Comparison of ENCODE assay signal across 8 cellular contexts in the genomic region with DNA sequence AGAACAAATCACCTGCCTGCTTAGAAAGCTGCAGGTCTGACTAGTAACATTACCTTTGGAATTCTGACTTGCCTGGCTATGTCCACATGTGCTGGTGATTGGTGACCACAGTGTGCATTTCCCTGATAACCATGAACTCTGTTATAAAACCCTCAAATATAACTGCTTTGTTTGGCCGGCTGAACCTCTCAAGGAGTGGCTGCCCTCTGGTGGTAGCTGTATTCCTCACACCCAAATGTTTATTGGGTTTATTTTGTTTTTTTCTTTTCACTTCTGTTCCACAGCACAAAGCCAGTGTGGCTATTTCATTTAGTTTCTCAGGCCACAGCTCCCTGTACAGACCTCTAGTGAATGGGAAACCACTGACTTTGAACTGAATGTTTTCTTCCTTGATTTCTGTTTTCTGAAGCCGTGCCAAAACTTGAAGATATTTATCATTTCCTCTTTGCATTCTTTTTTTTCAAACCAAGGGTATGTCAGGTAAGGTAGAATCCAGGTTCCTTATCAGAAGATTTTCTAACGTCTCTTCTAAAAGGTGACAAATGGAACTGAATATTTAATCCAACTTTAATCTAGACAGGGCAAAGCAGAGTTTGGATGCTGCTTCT.
DNase-seq lines count a peak whose midpoint lies in the region; ATAC-seq, FAIRE-seq and TF ChIP-seq lines count a peak whose summit lies in the region.

No MANE protein-coding gene starts in this region.

- H2AFZ ChIP-seq in H1 (ENCODE audit: low read length) (no peak overlapping the region), mesenchymal stem cell (ENCODE audit: low read depth, low read length) (no peak overlapping the region)

- H4K8ac ChIP-seq in H1 (ENCODE audit: extremely low read depth, insufficient read depth, low read length) = no peak overlapping the region
- no peak overlapping the region for H4K8ac ChIP-seq in mesenchymal stem cell (ENCODE audit: low read length)

- CTCF ChIA-PET in A549 (lab: Yijun Ruan, JAX) = interaction anchor here (0.5 to 7.3 kb wide), 25 partner anchors 8 to 1407 kb away, joined by 3 to 88 read pairs (median 4); a partner anchor contains a TSS
- CTCF ChIA-PET in H1 (lab: Charles Lee; ENCODE audit: partially characterized antibody) = interaction anchor here (0.7 to 3.2 kb wide), 27 partner anchors 11 to 1327 kb away, joined by 3 to 14 read pairs (median 3); no protein-coding TSS in a partner anchor

- no peak overlapping the region for H2BK5ac ChIP-seq in H1 (ENCODE audit: low read depth, low read length)
- no peak overlapping the region for H2BK5ac ChIP-seq in mesenchymal stem cell (ENCODE audit: low read depth, low read length, poor library complexity, severe bottlenecking)

- WGBS in A549 (ENCODE audit: missing lambda C conversion rate) = 0% methylated on average over 3 of the region's 3 CpGs
- WGBS in H1 (ENCODE audit: extremely low coverage in 1 of 2, insufficient coverage in 1 of 2, insufficient read length in 1 of 2, insufficient replicate concordance in 2 of 2, low coverage in 1 of 2, low lambda C conversion rate in 2 of 2, missing lambda C conversion rate in 1 of 2), 2 experiments = 52% methylated on average over 3 of the region's 3 CpGs; no CpG with 5 or more reads in 1 of the 2 experiments
- WGBS in mesenchymal stem cell = 23% methylated on average over 2 of the region's 3 CpGs

- TF ChIP-seq EP300 in A549 (IDR thresholded peaks at IDR 0.05) (no peak), H1 (IDR thresholded peaks at IDR 0.05; ENCODE audit: borderline replicate concordance in 1 of 2, low read depth in 2 of 2, low read length in 2 of 2) (no peak)

- H3K18ac ChIP-seq in H1 (ENCODE audit: extremely low read depth, low read length) = no peak overlapping the region
- H3K18ac ChIP-seq in mesenchymal stem cell (ENCODE audit: low read depth in 1 of 2, low read length in 2 of 2) = no peak overlapping the region

- no peak overlapping the region for H4K5ac ChIP-seq in H1 (ENCODE audit: insufficient read length, low read depth, low read length)

- H3K23ac ChIP-seq in H1 (ENCODE audit: insufficient read length) (no peak overlapping the region), mesenchymal stem cell (ENCODE audit: low read length in 2 of 2) (no peak overlapping the region)

- H3K27ac Mint-ChIP-seq in type B pancreatic cell = no peak overlapping the region

- H2AK5ac ChIP-seq in H1 (ENCODE audit: low read depth, low read length) = no peak overlapping the region
- no peak overlapping the region for H2AK5ac ChIP-seq in mesenchymal stem cell (ENCODE audit: low read length, severe bottlenecking)

- no peak overlapping the region for H2BK120ac ChIP-seq in H1 (replicated peaks; ENCODE audit: low read depth, low read length)
- H2BK120ac ChIP-seq in mesenchymal stem cell (ENCODE audit: low read depth, low read length) = no peak overlapping the region

- H3K9me3 ChIP-seq in A549 (no peaks in the 10 kb centered on the region), H1 (ENCODE audit: insufficient read depth in 2 of 2, low read depth in 1 of 2, low read length in 1 of 2) (no peaks in the 10 kb centered on the region), mesenchymal stem cell (ENCODE audit: control insufficient read depth, low read length) (no peaks in the 10 kb centered on the region)

- in situ Hi-C loops in SK-MEL-5 (cut with HindIII; ENCODE audit: low pct_unique_long_range_greater_than_20kb, low sequenced_read_pairs) = no loop called here

- H3K36me3 ChIP-seq in H1 (ENCODE audit: control insufficient read depth in 2 of 4, insufficient read depth in 4 of 4, low read length in 3 of 4) = no peaks in the 10 kb centered on the region
- no peaks in the 10 kb centered on the region for H3K36me3 ChIP-seq in mesenchymal stem cell (ENCODE audit: control insufficient read depth in 1 of 2, insufficient read depth in 2 of 2, low read depth in 1 of 2, low read length in 2 of 2)

- H3K36me3 Mint-ChIP-seq in type B pancreatic cell = no peaks in the 10 kb centered on the region

- FAIRE-seq in A549 (lab: Jason Lieb, UNC) = peak; percentile 91
- FAIRE-seq in H1 (lab: Jason Lieb, UNC) = peak; percentile 93

- no peak overlapping the region for H3K4ac ChIP-seq in H1 (replicated peaks; ENCODE audit: insufficient read length, low read depth, low read length)
- no peak overlapping the region for H3K4ac ChIP-seq in mesenchymal stem cell (ENCODE audit: low read depth in 1 of 2, low read length in 2 of 2)

- peak; percentile 85 to 86; a peak in 5 of 6 replicates for ATAC-seq in A549
- peak; percentile 74 for ATAC-seq in HG02642 (IDR thresholded peaks at IDR 0.05; ENCODE audit: poor library complexity, unreplicated experiment)

- H4K91ac ChIP-seq in H1 (replicated peaks; ENCODE audit: insufficient read length, low read length) (no peak overlapping the region), mesenchymal stem cell (ENCODE audit: low read length) (no peak overlapping the region)

- H3K4me1 Mint-ChIP-seq in type B pancreatic cell (ENCODE audit: unreplicated experiment) = peaks cover 5% of the 10 kb centered on the region

- H3K79me1 ChIP-seq in H1 (ENCODE audit: low read depth, low read length) = no peaks in the 10 kb centered on the region
- no peaks in the 10 kb centered on the region for H3K79me1 ChIP-seq in mesenchymal stem cell (replicated peaks; ENCODE audit: low read length, poor library complexity, severe bottlenecking)

- DNase-seq in A549 (ENCODE audit: low read depth in 1 of 2, low spot score in 1 of 2) = peak; percentile 16 to 64
- peak; percentile 65 for DNase-seq in NB4 (ENCODE audit: low read depth)
- peak; percentile 78 for DNase-seq in SK-MEL-5 (ENCODE audit: low read depth, low spot score)
- peak in 1 of 2 experiments; percentile 69 for DNase-seq in H1 (ENCODE audit: low read depth in 1 of 2, low spot score in 2 of 2)
- DNase-seq in mesenchymal stem cell = peak; percentile 61
- peak; percentile 69 for DNase-seq in type B pancreatic cell (ENCODE audit: extremely low spot score, unreplicated experiment)

- no peaks in the 10 kb centered on the region for H3K23me2 ChIP-seq in H1 (ENCODE audit: low read depth, low read length)

- POLR2A ChIA-PET in A549 (lab: Yijun Ruan, JAX) (no interaction called here), H1 (lab: Charles Lee; ENCODE audit: partially characterized antibody) (interaction anchor here (0.6 kb wide), 1 partner anchor 746 kb away, joined by 3 read pairs; no protein-coding TSS in a partner anchor)

- H3K4me1 ChIP-seq in A549 (no peaks in the 10 kb centered on the region), H1 (replicated peaks in 1 of 4; ENCODE audit: control insufficient read depth in 3 of 4, insufficient read depth in 4 of 4, low read length in 3 of 4) (no peaks in the 10 kb centered on the region), mesenchymal stem cell (ENCODE audit: control insufficient read depth, insufficient read depth, low read depth, low read length) (no peaks in the 10 kb centered on the region)

- H3K79me2 ChIP-seq in H1 (ENCODE audit: control insufficient read depth in 1 of 2, insufficient read depth in 2 of 2, low read length in 2 of 2) = no peaks in the 10 kb centered on the region

- H4K20me1 ChIP-seq in H1 (replicated peaks in 1 of 2; ENCODE audit: control insufficient read depth in 1 of 2, insufficient read depth in 2 of 2, low read length in 2 of 2) = no peaks in the 10 kb centered on the region

- H3K27me3 ChIP-seq in H1 (replicated peaks in 1 of 4; ENCODE audit: control insufficient read depth in 3 of 4, extremely low read depth in 1 of 4, insufficient read depth in 3 of 4, low read length in 3 of 4) = no peaks in the 10 kb centered on the region
- H3K27me3 ChIP-seq in mesenchymal stem cell (ENCODE audit: control insufficient read depth in 1 of 2, insufficient read depth in 1 of 2, low read length in 2 of 2) = no peaks in the 10 kb centered on the region

- no peak overlapping the region for H2BK20ac ChIP-seq in H1 (ENCODE audit: low read length)

- H3K4me2 ChIP-seq in A549 (no peak overlapping the region), H1 (ENCODE audit: insufficient read depth in 1 of 2, low read depth in 2 of 2, low read length in 2 of 2) (no peak overlapping the region), mesenchymal stem cell (ENCODE audit: low read length, poor library complexity, severe bottlenecking) (no peak overlapping the region)

- no peak overlapping the region for H3K4me3 ChIP-seq in A549
- H3K4me3 ChIP-seq in GM12875 (ENCODE audit: low read depth, low read length) = no peak overlapping the region
- no peak overlapping the region for H3K4me3 ChIP-seq in NB4 (ENCODE audit: low read depth, low read length)
- no peak overlapping the region for H3K4me3 ChIP-seq in H1 (ENCODE audit: extremely low read depth in 1 of 4, insufficient read depth in 2 of 4, low read depth in 3 of 4, low read length in 4 of 4)
- H3K4me3 ChIP-seq in mesenchymal stem cell (ENCODE audit: insufficient read depth in 1 of 2, low read depth in 1 of 2, low read length in 2 of 2) = no peak overlapping the region

- H3K27ac ChIP-seq in A549 (no peak overlapping the region), H1 (ENCODE audit: low read depth, low read length) (no peak overlapping the region), mesenchymal stem cell (ENCODE audit: low read length, poor library complexity, severe bottlenecking) (no peak overlapping the region)

- H2BK12ac ChIP-seq in H1 (ENCODE audit: low read depth, low read length) (no peak overlapping the region), mesenchymal stem cell (ENCODE audit: low read length in 2 of 2) (no peak overlapping the region)

- H3K27me3 Mint-ChIP-seq in type B pancreatic cell = no peaks in the 10 kb centered on the region

- TF ChIP-seq CTCF in A549 (IDR thresholded peaks at IDR 0.05) (peak; percentile 93), GM12875 (IDR thresholded peaks at IDR 0.05; ENCODE audit: borderline replicate concordance, insufficient read depth, low read depth, low read length) (peak; percentile 74), NB4 (IDR thresholded peaks at IDR 0.05; ENCODE audit: low read depth, low read length) (peak; percentile 60), H1 (IDR thresholded peaks at IDR 0.05; ENCODE audit: control extremely low read depth in 1 of 3, insufficient read depth in 1 of 3, low read depth in 1 of 3, low read length in 3 of 3) (peak; percentile 40 to 81 (median 77)), type B pancreatic cell (conservative IDR thresholded peaks at IDR 0.05) (peak; percentile 89)

- H3K9ac ChIP-seq in H1 (replicated peaks in 1 of 4; ENCODE audit: extremely low read depth in 1 of 4, low read depth in 3 of 4, low read length in 3 of 4) = no peak overlapping the region
- H3K9ac ChIP-seq in mesenchymal stem cell (ENCODE audit: low read length) = no peak overlapping the region

- TF ChIP-seq RAD21 in A549 (conservative IDR thresholded peaks at IDR 0.05 in 1 of 2, IDR thresholded peaks at IDR 0.05 in 1 of 2) = peak; percentile 85 to 91
- TF ChIP-seq RAD21 in H1 (IDR thresholded peaks at IDR 0.05 in 1 of 2, conservative IDR thresholded peaks at IDR 0.05 in 1 of 2; ENCODE audit: low read depth in 2 of 2, low read length in 2 of 2) = peak; percentile 88 to 91

- no peak overlapping the region for H3K14ac ChIP-seq in H1 (ENCODE audit: insufficient read length)
- H3K14ac ChIP-seq in mesenchymal stem cell (ENCODE audit: low read length in 2 of 2) = no peak overlapping the region

- TF ChIP-seq POLR2A in A549 (IDR thresholded peaks at IDR 0.05; ENCODE audit: low read length) (no peak), NB4 (IDR thresholded peaks at IDR 0.05; ENCODE audit: extremely low read depth, insufficient read length) (no peak), H1 (IDR thresholded peaks at IDR 0.05; ENCODE audit: control extremely low read depth in 1 of 2, low read depth in 2 of 2, low read length in 2 of 2) (no peak)

- H2BK15ac ChIP-seq in H1 (ENCODE audit: low read length) (no peak overlapping the region), mesenchymal stem cell (ENCODE audit: low read depth, poor library complexity, severe bottlenecking) (no peak overlapping the region)

- no peak overlapping the region for H3K4me3 Mint-ChIP-seq in type B pancreatic cell

- peaks cover 5% of the 10 kb centered on the region for H3K9me3 Mint-ChIP-seq in type B pancreatic cell

- H3K56ac ChIP-seq in H1 (replicated peaks; ENCODE audit: insufficient read length, low read depth, low read length) = no peak overlapping the region
